ENCODE assay signal across 1 cellular context in genomic region chr15:39584662-39585393, GRCh38.
TF ChIP-seq lines count a peak whose summit lies in the region.

No MANE protein-coding gene starts in this region.

TF ChIP-seq in H1, 55 proteins besides CTCF, POLR2A, EP300 and RAD21:
- TF ChIP-seq ASH2L (IDR thresholded peaks at IDR 0.05; ENCODE audit: low read length) (no peak), TEAD4 (IDR thresholded peaks at IDR 0.05; ENCODE audit: low read depth, low read length) (no peak), POLR2AphosphoS5 (IDR thresholded peaks at IDR 0.05; ENCODE audit: low read depth, low read length) (peak; percentile 59; the same call in 1 of the 2 replicates)
TF ChIP-seq in H1: peak in this region for 1.
